ENCODE assay signal across 22 cellular contexts in genomic region chr7:1313591-1313990, GRCh38.
A peak's percentile ranks its signal among the peaks of the same experiment; 100 is the strongest.
DNase-seq lines count a peak whose midpoint lies in the region; ATAC-seq and FAIRE-seq lines count a peak whose summit lies in the region.
"Had no signal": no experiment of that assay in that cellular context is flagged by ENCODE, and none has a peak within 500 bp of the region (broad histone marks: within the 10 kb centered on the region; RNA-seq: fewer than 3 reads in every experiment).

No MANE protein-coding gene starts in this region.

- 63 to 64% methylated on average over 15 of the region's 15 CpGs for WGBS in aorta, 2 donors

- intact Hi-C loops in posterior vena cava (cut with DNase I) = no loop called here
- intact Hi-C loops in aorta (cut with DNase I) = no loop called here

- no peaks in the 10 kb centered on the region for H3K36me3 Mint-ChIP-seq in activated naive CD4-positive, alpha-beta T cell treated with anti-CD3 and anti-CD28 coated beads, Interleukin-2, amount 10 ng/mL, durations not matched to agents 7 days and 5 days
- H3K36me3 Mint-ChIP-seq: CD8-positive, alpha-beta memory T cell had no signal

- H3K4me3 ChIP-seq in aorta (ENCODE audit: low read length in 2 of 2) = no peak overlapping the region
- no peak overlapping the region for H3K4me3 ChIP-seq in SJCRH30
- H3K4me3 ChIP-seq: SJSA1 had no signal

- FAIRE-seq in HTR-8/SVneo (lab: Jason Lieb, UNC) = peak; percentile 20
- FAIRE-seq: GM18507 had no signal

- CTCF ChIA-PET in activated naive CD4-positive, alpha-beta T cell treated with anti-CD3 and anti-CD28 coated beads, Interleukin-2, amount 10 ng/mL, durations not matched to agents 7 days and 5 days (lab: Charles Lee) = no interaction called here

- no peaks in the 10 kb centered on the region for H3K4me1 Mint-ChIP-seq in activated naive CD4-positive, alpha-beta T cell treated with anti-CD3 and anti-CD28 coated beads, Interleukin-2, amount 10 ng/mL, durations not matched to agents 7 days and 5 days
- H3K4me1 Mint-ChIP-seq: CD8-positive, alpha-beta memory T cell had no signal

- ATAC-seq in HG02973 (IDR thresholded peaks at IDR 0.05; ENCODE audit: unreplicated experiment) (no peak), aorta (ENCODE audit: low FRiP score) (no peak)

- DNase-seq in activated naive CD4-positive, alpha-beta T cell treated with anti-CD3 and anti-CD28 coated beads, Interleukin-2, amount 10 ng/mL, durations not matched to agents 7 days and 5 days = peak; percentile 3
- no peak for DNase-seq in activated naive CD4-positive, alpha-beta T cell (lab: John Stamatoyannopoulos, UW)
- DNase-seq in HTR-8/SVneo (ENCODE audit: insufficient read length, low spot score) = no peak
- DNase-seq in left kidney (ENCODE audit: low read depth, low spot score) = peak; percentile 25
- DNase-seq in posterior vena cava (ENCODE audit: low spot score) = peak; percentile 62
- DNase-seq in aorta = no peak
- no peak for DNase-seq in SJCRH30
- DNase-seq: 8988T, C1 segment of cervical spinal cord, Calu3, GDM1, KG1, NCI-H1092, NCI-H1436, NCI-H187 treated with DMSO at 0.1 percent for 48 hours, NCI-H510A, NCI-H748 treated with DMSO at 0.1 percent for 48 hours had no signal

- H3K4me3 Mint-ChIP-seq in activated naive CD4-positive, alpha-beta T cell treated with anti-CD3 and anti-CD28 coated beads, Interleukin-2, amount 10 ng/mL, durations not matched to agents 7 days and 5 days = no peak overlapping the region
- H3K4me3 Mint-ChIP-seq: CD8-positive, alpha-beta memory T cell had no signal

- H3K9me3 Mint-ChIP-seq in activated naive CD4-positive, alpha-beta T cell treated with anti-CD3 and anti-CD28 coated beads, Interleukin-2, amount 10 ng/mL, durations not matched to agents 7 days and 5 days = no peaks in the 10 kb centered on the region
- H3K9me3 Mint-ChIP-seq: CD8-positive, alpha-beta memory T cell had no signal

- no peaks in the 10 kb centered on the region for H3K27me3 ChIP-seq in aorta (ENCODE audit: control insufficient read depth in 1 of 2, insufficient read depth in 2 of 2, low read length in 1 of 2)
- H3K27me3 ChIP-seq in SJCRH30 = no peaks in the 10 kb centered on the region

- H3K9me3 ChIP-seq in aorta (ENCODE audit: control insufficient read depth, low read length) (peaks cover 3% of the 10 kb centered on the region), SJCRH30 (replicated peaks) (no peaks in the 10 kb centered on the region)
- H3K9me3 ChIP-seq: SJSA1 had no signal

- no peak overlapping the region for H3K27ac Mint-ChIP-seq in activated naive CD4-positive, alpha-beta T cell treated with anti-CD3 and anti-CD28 coated beads, Interleukin-2, amount 10 ng/mL, durations not matched to agents 7 days and 5 days
- H3K27ac Mint-ChIP-seq: CD8-positive, alpha-beta memory T cell had no signal

- H3K27ac ChIP-seq in aorta (ENCODE audit: low read depth in 1 of 2, low read length in 2 of 2) = no peak overlapping the region
- no peak overlapping the region for H3K27ac ChIP-seq in SJCRH30
- H3K27ac ChIP-seq: HL-60, SJSA1 had no signal

- no peaks in the 10 kb centered on the region for H3K27me3 Mint-ChIP-seq in activated naive CD4-positive, alpha-beta T cell treated with anti-CD3 and anti-CD28 coated beads, Interleukin-2, amount 10 ng/mL, durations not matched to agents 7 days and 5 days

- H3K4me1 ChIP-seq in aorta (ENCODE audit: control insufficient read depth in 1 of 2, insufficient read depth in 2 of 2, low read length in 2 of 2) = no peaks in the 10 kb centered on the region
- H3K4me1 ChIP-seq in SJCRH30 = no peaks in the 10 kb centered on the region
- H3K4me1 ChIP-seq: SJSA1 had no signal

- H3K36me3 ChIP-seq in aorta (ENCODE audit: control insufficient read depth in 1 of 2, insufficient read depth in 2 of 2, low read length in 1 of 2) = no peaks in the 10 kb centered on the region
- no peaks in the 10 kb centered on the region for H3K36me3 ChIP-seq in SJCRH30
- H3K36me3 ChIP-seq: SJSA1 had no signal

Comparison
In these comparisons a context has a peak if more than half of its experiments do, and no peak if none do; other contexts are left out.
1. DNase-seq: peak in activated naive CD4-positive, alpha-beta T cell treated with anti-CD3 and anti-CD28 coated beads, Interleukin-2, amount 10 ng/mL, durations not matched to agents 7 days and 5 days (single experiment), left kidney (single experiment) and posterior vena cava (single experiment); none in activated naive CD4-positive, alpha-beta T cell (0 of 4), HTR-8/SVneo (single experiment), aorta (0 of 2) and SJCRH30 (0 of 2).